In the genomic region with DNA sequence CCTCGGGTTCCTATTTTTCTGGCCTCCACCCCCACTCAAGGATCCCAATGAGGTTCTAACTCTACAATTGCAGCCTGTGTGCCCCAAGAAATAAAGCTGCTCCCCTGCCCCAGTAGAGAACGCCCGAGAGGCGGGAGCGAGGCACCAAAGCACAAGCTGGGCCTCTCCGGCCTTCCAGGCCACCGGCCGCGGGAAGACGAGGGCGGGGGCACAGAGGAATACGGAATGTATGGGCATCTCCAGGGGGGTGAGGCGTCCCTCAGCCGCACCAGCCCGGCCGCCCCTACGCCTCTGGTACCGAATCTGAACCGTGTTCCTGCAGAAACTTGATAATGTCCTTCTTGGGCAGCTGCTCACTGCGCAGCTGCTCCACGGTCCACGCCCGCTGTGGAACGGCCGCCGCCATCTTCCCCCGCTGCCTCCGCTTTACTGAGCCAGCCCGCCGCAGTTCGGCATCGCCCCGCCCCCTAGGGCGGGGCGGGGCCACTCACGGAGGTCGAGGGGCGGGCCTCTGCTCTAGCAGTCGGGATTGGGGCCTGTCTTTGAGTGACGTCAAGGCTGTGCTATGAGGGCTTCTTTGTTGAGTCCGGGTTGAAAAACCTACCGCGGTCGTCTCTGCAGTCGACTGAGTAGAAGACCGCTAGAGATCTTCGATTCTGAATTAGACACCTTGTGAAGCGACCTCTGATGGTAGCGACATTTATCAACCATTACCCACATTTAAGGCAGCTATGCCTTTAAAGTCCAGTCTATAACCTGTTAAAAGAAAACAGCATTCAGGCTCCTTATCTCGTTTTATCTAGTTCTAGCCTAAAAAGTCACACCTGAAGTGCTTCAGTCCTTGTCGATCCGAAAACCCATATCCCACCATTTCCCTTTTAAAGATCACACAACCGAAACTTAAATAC, we compare ENCODE assay signal across 8 cellular contexts. TPM values are rescaled to one million over a fixed set of nuclear protein-coding genes. Genes with fewer than 3 reads are reported as not detected.
DNase-seq lines count a peak whose midpoint lies in the region; ATAC-seq and TF ChIP-seq lines count a peak whose summit lies in the region.

A gene (minus strand): TSS at position 431 of the 908 bp plus-strand sequence. CDS start 25 bp downstream, at position 406.

- DNase-seq in GM12865 (ENCODE audit: low read depth), result peak; percentile 99
- peak; percentile 95 for DNase-seq in NCI-H128 (lab: John Stamatoyannopoulos, UW; ENCODE audit: unreplicated experiment)
- DNase-seq in SW 1271 (lab: John Stamatoyannopoulos, UW), result peak; percentile 99
- peak; percentile 93 for DNase-seq in activated naive CD8-positive, alpha-beta T cell treated with anti-CD3 and anti-CD28 coated beads, Interleukin-2, amount 50 U/mL, for 24 hours
- DNase-seq in cardiac muscle cell (ENCODE audit: low read depth in 1 of 2, low spot score in 1 of 2), result peak; percentile 99 to 100
- peak; percentile 99 for DNase-seq in trophoblast cell
- peak; percentile 94 for DNase-seq in type B pancreatic cell (ENCODE audit: extremely low spot score, unreplicated experiment)

- peak within 1 kb of the TSS; percentile 94 for H4K8ac ChIP-seq in trophoblast cell (ENCODE audit: low read depth, low read length)

- H3K4me3 ChIP-seq in GM12865 (ENCODE audit: low read depth, low read length) (peak within 1 kb of the TSS; percentile 92), cardiac muscle cell (peak within 1 kb of the TSS; percentile 82), trophoblast cell (ENCODE audit: low read depth, low read length) (peak within 1 kb of the TSS; percentile 94)

- H2BK120ac ChIP-seq in trophoblast cell (ENCODE audit: insufficient read depth, low read length, poor library complexity), result peak within 1 kb of the TSS; percentile 82

- peak within 1 kb of the TSS; percentile 96 for H2AFZ ChIP-seq in trophoblast cell (ENCODE audit: insufficient read depth, low read length, poor library complexity)

- peak within 1 kb of the TSS; percentile 71 for H2BK5ac ChIP-seq in trophoblast cell (ENCODE audit: low read depth, low read length, poor library complexity)

- peak within 1 kb of the TSS; percentile 88 for H3K18ac ChIP-seq in trophoblast cell (ENCODE audit: low read length)

- H3K27me3 ChIP-seq in cardiac muscle cell, result no peaks in the 10 kb centered on the region
- H3K27me3 ChIP-seq in trophoblast cell (ENCODE audit: insufficient read depth, low read length), result no peaks in the 10 kb centered on the region

- WGBS in trophoblast cell (ENCODE audit: extremely low coverage, insufficient coverage, insufficient read length), result no CpG with 5 or more reads among the region's 53 CpGs

- H3K27ac Mint-ChIP-seq in activated naive CD8-positive, alpha-beta T cell treated with anti-CD3 and anti-CD28 coated beads, Interleukin-2, amount 50 U/mL, for 24 hours, result peak within 1 kb of the TSS; percentile 97
- peak within 1 kb of the TSS; percentile 97 for H3K27ac Mint-ChIP-seq in type B pancreatic cell

- peak; percentile 91 for ATAC-seq in HG02678 (IDR thresholded peaks at IDR 0.05; ENCODE audit: unreplicated experiment)
- peak; percentile 96 for ATAC-seq in activated naive CD8-positive, alpha-beta T cell treated with anti-CD3 and anti-CD28 coated beads, Interleukin-2, amount 50 U/mL, for 24 hours

- H3K4me1 ChIP-seq in cardiac muscle cell (ENCODE audit: low read depth), result peaks cover 39% of the 10 kb centered on the region
- H3K4me1 ChIP-seq in trophoblast cell (ENCODE audit: control insufficient read depth in 1 of 2, insufficient read depth in 2 of 2, low read length in 2 of 2), result no peaks in the 10 kb centered on the region

- H3K4me2 ChIP-seq in trophoblast cell (ENCODE audit: low read length), result peak within 1 kb of the TSS; percentile 83

- peak within 1 kb of the TSS; percentile 87 for H3K4ac ChIP-seq in trophoblast cell (ENCODE audit: low read depth, low read length)

- H3K36me3 ChIP-seq in cardiac muscle cell (no peaks in the 10 kb centered on the region), trophoblast cell (ENCODE audit: control insufficient read depth in 1 of 2, insufficient read depth in 2 of 2, low read length in 2 of 2) (no peaks in the 10 kb centered on the region)

- H3K9me3 ChIP-seq in cardiac muscle cell (ENCODE audit: low read depth) (no peaks in the 10 kb centered on the region), trophoblast cell (ENCODE audit: insufficient read depth, low read depth, low read length) (no peaks in the 10 kb centered on the region)

- no peaks in the 10 kb centered on the region for H3K9me3 Mint-ChIP-seq in activated naive CD8-positive, alpha-beta T cell treated with anti-CD3 and anti-CD28 coated beads, Interleukin-2, amount 50 U/mL, for 24 hours
- no peaks in the 10 kb centered on the region for H3K9me3 Mint-ChIP-seq in type B pancreatic cell

- peak within 1 kb of the TSS; percentile 89 for H4K12ac ChIP-seq in trophoblast cell (ENCODE audit: low read depth, low read length)

- peaks cover 4% of the 10 kb centered on the region for H3K79me2 ChIP-seq in trophoblast cell (ENCODE audit: control insufficient read depth, insufficient read depth, low read length, poor library complexity)

- H2BK12ac ChIP-seq in trophoblast cell (ENCODE audit: low read length), result no peak within 1 kb of the TSS

- H3K27me3 Mint-ChIP-seq in activated naive CD8-positive, alpha-beta T cell treated with anti-CD3 and anti-CD28 coated beads, Interleukin-2, amount 50 U/mL, for 24 hours, result no peaks in the 10 kb centered on the region
- no peaks in the 10 kb centered on the region for H3K27me3 Mint-ChIP-seq in type B pancreatic cell

- H3K4me3 Mint-ChIP-seq in activated naive CD8-positive, alpha-beta T cell treated with anti-CD3 and anti-CD28 coated beads, Interleukin-2, amount 50 U/mL, for 24 hours, result peak within 1 kb of the TSS; percentile 98
- peak within 1 kb of the TSS; percentile 99 for H3K4me3 Mint-ChIP-seq in type B pancreatic cell

- H4K91ac ChIP-seq in trophoblast cell (ENCODE audit: low read depth, low read length), result peak within 1 kb of the TSS; percentile 87

- H2AK5ac ChIP-seq in trophoblast cell (ENCODE audit: low read length), result no peak within 1 kb of the TSS

- H3K14ac ChIP-seq in trophoblast cell (ENCODE audit: low read length), result peak within 1 kb of the TSS; percentile 91

- peaks cover 6% of the 10 kb centered on the region for H3K79me1 ChIP-seq in trophoblast cell (ENCODE audit: low read length)

- H3K36me3 Mint-ChIP-seq in activated naive CD8-positive, alpha-beta T cell treated with anti-CD3 and anti-CD28 coated beads, Interleukin-2, amount 50 U/mL, for 24 hours (ENCODE audit: low read depth), result peaks cover 7% of the 10 kb centered on the region
- no peaks in the 10 kb centered on the region for H3K36me3 Mint-ChIP-seq in type B pancreatic cell

- TF ChIP-seq CTCF in GM12865 (IDR thresholded peaks at IDR 0.05; ENCODE audit: insufficient read depth, low read depth, low read length, missing control alignments) (no peak), cardiac muscle cell (IDR thresholded peaks at IDR 0.05; ENCODE audit: low read depth, low read length) (peak; percentile 7), type B pancreatic cell (conservative IDR thresholded peaks at IDR 0.05) (peak; percentile 34)

- peaks cover 31% of the 10 kb centered on the region for H3K4me1 Mint-ChIP-seq in activated naive CD8-positive, alpha-beta T cell treated with anti-CD3 and anti-CD28 coated beads, Interleukin-2, amount 50 U/mL, for 24 hours
- H3K4me1 Mint-ChIP-seq in type B pancreatic cell (ENCODE audit: unreplicated experiment), result peaks cover 15% of the 10 kb centered on the region

- H3K23ac ChIP-seq in trophoblast cell (ENCODE audit: low read length), result peak within 1 kb of the TSS; percentile 53

- H3K9ac ChIP-seq in trophoblast cell (ENCODE audit: low read length), result peak within 1 kb of the TSS; percentile 100

- H3K27ac ChIP-seq in cardiac muscle cell (peak within 1 kb of the TSS; percentile 99), trophoblast cell (ENCODE audit: low read depth, low read length) (peak within 1 kb of the TSS; percentile 70)

RNA-seq across cellular contexts. Expression of the gene that starts here (rescaled TPM):
- total RNA-seq in cardiac muscle cell, result 54.0 and 69.6 TPM in 2 replicates
- 225 and 298 TPM in 2 replicates for polyA plus RNA-seq in cardiac muscle cell
- polyA plus RNA-seq in trophoblast cell (2013), result 81.0 and 85.4 TPM in 2 replicates
- 66.1 and 96.9 TPM in 2 replicates for total RNA-seq in type B pancreatic cell (ENCODE audit: low replicate concordance)

Comparison
In these comparisons a context has a peak if more than half of its experiments do, and no peak if none do; other contexts are left out.
1. Peak in every context shown above with its lines: DNase-seq, ATAC-seq, H3K4me3 ChIP-seq and H3K27ac ChIP-seq.